ENCODE assay signal across 21 cellular contexts in the genomic region with DNA sequence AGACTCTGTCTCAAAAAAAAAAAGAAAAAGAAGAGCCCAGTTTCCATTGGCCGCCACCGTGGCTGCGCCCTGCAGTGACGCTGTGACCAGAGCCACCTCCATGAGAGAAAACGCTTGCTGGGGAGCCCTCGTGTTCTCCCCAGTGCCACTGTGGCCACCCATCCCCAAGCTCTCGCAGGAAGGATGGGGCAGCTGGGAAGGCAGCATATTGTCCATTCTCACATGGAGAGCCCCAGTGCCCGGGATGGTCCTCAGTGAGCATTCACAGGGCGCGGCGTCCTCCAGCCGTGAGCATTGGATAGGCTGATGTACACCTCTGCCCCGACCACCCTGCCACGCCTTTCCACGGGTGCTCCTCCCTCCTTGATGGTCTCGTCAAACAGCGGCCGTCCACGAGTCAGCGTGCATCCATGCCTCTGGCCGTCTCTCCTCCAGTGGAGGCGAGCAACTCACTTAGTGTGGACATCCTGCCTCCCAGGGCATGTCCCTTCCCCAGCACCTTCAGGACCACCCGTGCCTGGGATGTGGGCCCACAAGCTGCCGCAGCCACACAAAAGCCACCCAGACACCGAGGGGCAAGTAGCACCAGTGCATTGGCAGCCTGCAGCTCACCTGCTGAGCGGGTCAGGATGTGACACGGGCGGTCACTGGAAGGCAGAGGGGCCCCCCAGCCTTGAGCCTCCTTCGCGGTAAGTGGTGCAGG. TPM values are rescaled to one million over a fixed set of nuclear protein-coding genes. Genes with fewer than 3 reads are reported as not detected.
DNase-seq lines count a peak whose midpoint lies in the region; ATAC-seq and TF ChIP-seq lines count a peak whose summit lies in the region.
"Had no signal": no experiment of that assay in that cellular context is flagged by ENCODE, and none has a peak within 500 bp of the region (broad histone marks: within the 10 kb centered on the region; RNA-seq: fewer than 3 reads in every experiment).

No MANE protein-coding gene starts in this region.

- H3K4me3 ChIP-seq in heart right ventricle: no peak overlapping the region
- H3K4me3 ChIP-seq in lower lobe of right lung: no peak overlapping the region
- H3K4me3 ChIP-seq in aorta (ENCODE audit: low read length in 2 of 2): no peak overlapping the region

- H3K9me3 Mint-ChIP-seq in WTC11: peaks cover 6% of the 10 kb centered on the region
- H3K9me3 Mint-ChIP-seq: HFFc6 had no signal

- POLR2A ChIA-PET in WTC11 (lab: Charles Lee): no interaction called here

- H3K9me3 ChIP-seq in heart right ventricle: no peaks in the 10 kb centered on the region
- H3K9me3 ChIP-seq in lower lobe of right lung: no peaks in the 10 kb centered on the region
- H3K9me3 ChIP-seq in aorta (ENCODE audit: control insufficient read depth, low read length): no peaks in the 10 kb centered on the region

- H3K27me3 ChIP-seq in heart right ventricle (peaks cover 0 to 12% (median 0%) of the 10 kb centered on the region in 7 donors), lower lobe of right lung (ENCODE audit: low read depth) (peaks cover 13% of the 10 kb centered on the region), aorta (ENCODE audit: control insufficient read depth in 1 of 2, insufficient read depth in 2 of 2, low read length in 1 of 2) (no peaks in the 10 kb centered on the region)

- intact Hi-C loops in Right ventricle myocardium superior (cut with DNase I): no loop called here
- intact Hi-C loops in heart right ventricle (cut with DNase I): loop anchor here in 2 of 10 donors (5.0 to 10.0 kb wide), 3 partner anchors 253 to 477 kb away; no protein-coding TSS in a partner anchor
- intact Hi-C loops in left cardiac atrium (cut with DNase I): no loop called here
- intact Hi-C loops in lower lobe of right lung (cut with DNase I): no loop called here
- intact Hi-C loops in aorta (cut with DNase I): no loop called here

- peaks cover 3% of the 10 kb centered on the region; the same call in 1 of the 2 replicates for H3K27me3 Mint-ChIP-seq in WTC11 (ENCODE audit: low read depth)

- no peak for ATAC-seq in Right ventricle myocardium superior (ENCODE audit: poor library complexity)
- no peak for ATAC-seq in heart right ventricle
- ATAC-seq in left cardiac atrium: no peak
- ATAC-seq in lower lobe of right lung: no peak
- ATAC-seq in aorta (ENCODE audit: low FRiP score): no peak
- no peak for ATAC-seq in HG03159 (IDR thresholded peaks at IDR 0.05; ENCODE audit: unreplicated experiment)
- ATAC-seq in WTC11: no peak
- ATAC-seq: Panc1 had no signal

- H3K4me1 Mint-ChIP-seq in WTC11: no peaks in the 10 kb centered on the region
- H3K4me1 Mint-ChIP-seq: CD14-positive monocyte had no signal

- no peak overlapping the region for H3K27ac ChIP-seq in heart right ventricle
- H3K27ac ChIP-seq in lower lobe of right lung: no peak overlapping the region
- H3K27ac ChIP-seq in aorta (ENCODE audit: low read depth in 1 of 2, low read length in 2 of 2): no peak overlapping the region

- H3K36me3 Mint-ChIP-seq in WTC11: no peaks in the 10 kb centered on the region
- H3K36me3 Mint-ChIP-seq: CD14-positive monocyte had no signal

- no peak overlapping the region for H3K4me3 Mint-ChIP-seq in WTC11
- H3K4me3 Mint-ChIP-seq: CD14-positive monocyte, HFFc6 had no signal

- no peak overlapping the region for H3K27ac Mint-ChIP-seq in WTC11
- H3K27ac Mint-ChIP-seq: CD14-positive monocyte, HFFc6 had no signal

- 87 to 95% methylated on average over 15 to 22 of the region's 30 CpGs for WGBS in heart right ventricle, 2 donors
- 86 to 90% methylated on average over 15 to 29 of the region's 30 CpGs for WGBS in aorta, 2 donors

- CTCF ChIA-PET in WTC11 (lab: Charles Lee): no interaction called here

- peaks cover 0 to 8% (median 4%) of the 10 kb centered on the region in 9 donors for H3K4me1 ChIP-seq in heart right ventricle
- H3K4me1 ChIP-seq in lower lobe of right lung: no peaks in the 10 kb centered on the region
- no peaks in the 10 kb centered on the region for H3K4me1 ChIP-seq in aorta (ENCODE audit: control insufficient read depth in 1 of 2, insufficient read depth in 2 of 2, low read length in 2 of 2)

- DNase-seq in Right ventricle myocardium superior: peak; percentile 40
- DNase-seq in heart right ventricle: no peak
- DNase-seq in left cardiac atrium: peak; percentile 11
- DNase-seq in lower lobe of right lung: peak; percentile 41
- DNase-seq in aorta: peak; percentile 47 to 69
- no peak for DNase-seq in WTC11 (ENCODE audit: low spot score)
- DNase-seq: H7, HFFc6, KG1, NCI-H1092, NCI-H1436, NCI-H1930, NCI-H2227 treated with DMSO at 0.1 percent for 48 hours, NCI-H524, NCI-H774 had no signal

- no peaks in the 10 kb centered on the region for H3K36me3 ChIP-seq in heart right ventricle
- H3K36me3 ChIP-seq in lower lobe of right lung: no peaks in the 10 kb centered on the region
- no peaks in the 10 kb centered on the region for H3K36me3 ChIP-seq in aorta (ENCODE audit: control insufficient read depth in 1 of 2, insufficient read depth in 2 of 2, low read length in 1 of 2)

- no peak for TF ChIP-seq CTCF in heart right ventricle (IDR thresholded peaks at IDR 0.05)
- no peak for TF ChIP-seq CTCF in lower lobe of right lung (IDR thresholded peaks at IDR 0.05)
- TF ChIP-seq CTCF in WTC11 (IDR thresholded peaks at IDR 0.05): no peak

TF ChIP-seq in WTC11, 78 proteins besides CTCF, POLR2A, EP300 and RAD21:
- TF ChIP-seq, protein P1, sequence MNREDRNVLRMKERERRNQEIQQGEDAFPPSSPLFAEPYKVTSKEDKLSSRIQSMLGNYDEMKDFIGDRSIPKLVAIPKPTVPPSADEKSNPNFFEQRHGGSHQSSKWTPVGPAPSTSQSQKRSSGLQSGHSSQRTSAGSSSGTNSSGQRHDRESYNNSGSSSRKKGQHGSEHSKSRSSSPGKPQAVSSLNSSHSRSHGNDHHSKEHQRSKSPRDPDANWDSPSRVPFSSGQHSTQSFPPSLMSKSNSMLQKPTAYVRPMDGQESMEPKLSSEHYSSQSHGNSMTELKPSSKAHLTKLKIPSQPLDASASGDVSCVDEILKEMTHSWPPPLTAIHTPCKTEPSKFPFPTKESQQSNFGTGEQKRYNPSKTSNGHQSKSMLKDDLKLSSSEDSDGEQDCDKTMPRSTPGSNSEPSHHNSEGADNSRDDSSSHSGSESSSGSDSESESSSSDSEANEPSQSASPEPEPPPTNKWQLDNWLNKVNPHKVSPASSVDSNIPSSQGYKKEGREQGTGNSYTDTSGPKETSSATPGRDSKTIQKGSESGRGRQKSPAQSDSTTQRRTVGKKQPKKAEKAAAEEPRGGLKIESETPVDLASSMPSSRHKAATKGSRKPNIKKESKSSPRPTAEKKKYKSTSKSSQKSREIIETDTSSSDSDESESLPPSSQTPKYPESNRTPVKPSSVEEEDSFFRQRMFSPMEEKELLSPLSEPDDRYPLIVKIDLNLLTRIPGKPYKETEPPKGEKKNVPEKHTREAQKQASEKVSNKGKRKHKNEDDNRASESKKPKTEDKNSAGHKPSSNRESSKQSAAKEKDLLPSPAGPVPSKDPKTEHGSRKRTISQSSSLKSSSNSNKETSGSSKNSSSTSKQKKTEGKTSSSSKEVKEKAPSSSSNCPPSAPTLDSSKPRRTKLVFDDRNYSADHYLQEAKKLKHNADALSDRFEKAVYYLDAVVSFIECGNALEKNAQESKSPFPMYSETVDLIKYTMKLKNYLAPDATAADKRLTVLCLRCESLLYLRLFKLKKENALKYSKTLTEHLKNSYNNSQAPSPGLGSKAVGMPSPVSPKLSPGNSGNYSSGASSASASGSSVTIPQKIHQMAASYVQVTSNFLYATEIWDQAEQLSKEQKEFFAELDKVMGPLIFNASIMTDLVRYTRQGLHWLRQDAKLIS (CRISPR knock-in tag; IDR thresholded peaks at IDR 0.05; ENCODE audit: borderline replicate concordance): no peak
- TF ChIP-seq, protein P2, sequence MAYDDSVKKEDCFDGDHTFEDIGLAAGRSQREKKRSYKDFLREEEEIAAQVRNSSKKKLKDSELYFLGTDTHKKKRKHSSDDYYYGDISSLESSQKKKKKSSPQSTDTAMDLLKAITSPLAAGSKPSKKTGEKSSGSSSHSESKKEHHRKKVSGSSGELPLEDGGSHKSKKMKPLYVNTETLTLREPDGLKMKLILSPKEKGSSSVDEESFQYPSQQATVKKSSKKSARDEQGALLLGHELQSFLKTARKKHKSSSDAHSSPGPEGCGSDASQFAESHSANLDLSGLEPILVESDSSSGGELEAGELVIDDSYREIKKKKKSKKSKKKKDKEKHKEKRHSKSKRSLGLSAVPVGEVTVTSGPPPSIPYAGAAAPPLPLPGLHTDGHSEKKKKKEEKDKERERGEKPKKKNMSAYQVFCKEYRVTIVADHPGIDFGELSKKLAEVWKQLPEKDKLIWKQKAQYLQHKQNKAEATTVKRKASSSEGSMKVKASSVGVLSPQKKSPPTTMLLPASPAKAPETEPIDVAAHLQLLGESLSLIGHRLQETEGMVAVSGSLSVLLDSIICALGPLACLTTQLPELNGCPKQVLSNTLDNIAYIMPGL (CRISPR knock-in tag; IDR thresholded peaks at IDR 0.05): no peak
- TF ChIP-seq, protein P3, sequence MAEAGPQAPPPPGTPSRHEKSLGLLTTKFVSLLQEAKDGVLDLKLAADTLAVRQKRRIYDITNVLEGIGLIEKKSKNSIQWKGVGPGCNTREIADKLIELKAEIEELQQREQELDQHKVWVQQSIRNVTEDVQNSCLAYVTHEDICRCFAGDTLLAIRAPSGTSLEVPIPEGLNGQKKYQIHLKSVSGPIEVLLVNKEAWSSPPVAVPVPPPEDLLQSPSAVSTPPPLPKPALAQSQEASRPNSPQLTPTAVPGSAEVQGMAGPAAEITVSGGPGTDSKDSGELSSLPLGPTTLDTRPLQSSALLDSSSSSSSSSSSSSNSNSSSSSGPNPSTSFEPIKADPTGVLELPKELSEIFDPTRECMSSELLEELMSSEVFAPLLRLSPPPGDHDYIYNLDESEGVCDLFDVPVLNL (CRISPR knock-in tag; IDR thresholded peaks at IDR 0.05; ENCODE audit: borderline replicate concordance, low read depth): no peak
- no peak for TF ChIP-seq TEAD1 (CRISPR knock-in tag; IDR thresholded peaks at IDR 0.05)

RNA-seq across cellular contexts. Expression of gene SLC6A19, which starts 23.4 kb away (rescaled TPM):
- not detected for total RNA-seq in Right ventricle myocardium superior
- under 1 TPM in 1 of 10 donors, not detected in 9; 0.11 TPM for total RNA-seq in heart right ventricle
- not detected for polyA plus RNA-seq in heart right ventricle
- total RNA-seq in left cardiac atrium: not detected
- not detected for total RNA-seq in lower lobe of right lung
- total RNA-seq in aorta: under 1 TPM in 1 of 2 donors, not detected in 1; 0.12 TPM
- 1 to 10 TPM in 1 of 2 donors, not detected in 1; 9.5 TPM for polyA plus RNA-seq in aorta
- 0.04 to 0.05 TPM in 2 of 3 replicates, not detected in the other for total RNA-seq in WTC11 (2021)
- total RNA-seq: Daoy, HFFc6, HT-29, SK-MEL-5 had no signal
- polyA plus RNA-seq: CD14-positive monocyte had no signal

RNA-seq across cellular contexts. Expression of gene SLC6A18, which starts 47.2 kb away (rescaled TPM):
- total RNA-seq in Right ventricle myocardium superior (not detected), heart right ventricle (not detected), left cardiac atrium (not detected), lower lobe of right lung (not detected), aorta (not detected), WTC11 (2021) (not detected in 3 replicates)
- polyA plus RNA-seq in heart right ventricle (not detected), aorta (not detected)
- total RNA-seq: Daoy, H7, HFFc6, HT-29, SK-MEL-5 had no signal
- polyA plus RNA-seq: CD14-positive monocyte had no signal

Comparison
In these comparisons a context has a peak if more than half of its experiments do, and no peak if none do; other contexts are left out.
1. DNase-seq: peak in Right ventricle myocardium superior (single experiment), left cardiac atrium (single experiment), lower lobe of right lung (single experiment) and aorta (2 of 2); none in heart right ventricle (0 of 2) and WTC11 (single experiment).